16 cellular contexts compared by ENCODE assay signal in the genomic region with DNA sequence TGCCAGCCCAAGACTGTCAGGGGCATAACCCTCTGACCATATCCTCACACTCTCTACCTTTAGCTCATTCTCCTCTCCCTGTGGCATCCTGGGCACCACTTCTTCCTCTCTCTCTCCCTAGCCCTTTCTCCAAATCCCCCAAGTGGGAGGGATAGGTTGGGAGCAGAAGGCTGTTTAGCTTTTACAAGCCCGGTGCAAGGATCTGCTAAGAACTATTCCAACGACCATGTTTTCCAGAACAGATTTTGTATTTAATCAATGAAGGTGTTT. TPM values are rescaled to one million over a fixed set of nuclear protein-coding genes. Genes with fewer than 3 reads are reported as not detected.
A peak's percentile ranks its signal among the peaks of the same experiment; 100 is the strongest.
DNase-seq lines count a peak whose midpoint lies in the region; ATAC-seq and TF ChIP-seq lines count a peak whose summit lies in the region.
"Had no signal": no experiment of that assay in that cellular context is flagged by ENCODE, and none has a peak within 500 bp of the region (broad histone marks: within the 10 kb centered on the region; RNA-seq: fewer than 3 reads in every experiment).

No MANE protein-coding gene starts in this region.

- H3K27me3 ChIP-seq in GM23248 (replicated peaks; ENCODE audit: insufficient read depth), result no peaks in the 10 kb centered on the region
- H3K27me3 ChIP-seq in PC-3 (ENCODE audit: low read length), result 0 out of 2 replicates have a peak, but pooled peaks cover 3% of the 10 kb centered on the region
- H3K27me3 ChIP-seq in neutrophil, result no peaks in the 10 kb centered on the region
- H3K27me3 ChIP-seq: BE2C had no signal

- no peak overlapping the region for H3K4me3 Mint-ChIP-seq in brain
- H3K4me3 Mint-ChIP-seq: CD4-positive, alpha-beta T cell had no signal

- no peaks in the 10 kb centered on the region for H3K36me3 Mint-ChIP-seq in brain

- H4K20me1 ChIP-seq in GM23248 (ENCODE audit: insufficient read depth) (no peaks in the 10 kb centered on the region), PC-3 (ENCODE audit: low read length) (no peaks in the 10 kb centered on the region)

- no peaks in the 10 kb centered on the region for H3K9me3 Mint-ChIP-seq in brain
- H3K9me3 Mint-ChIP-seq: CD4-positive, alpha-beta T cell had no signal

- H3K4me1 Mint-ChIP-seq in brain, result peaks cover 42% of the 10 kb centered on the region

- H3K9ac ChIP-seq in GM23248 (no peak overlapping the region), PC-3 (ENCODE audit: low read length) (no peak overlapping the region)

- H3K9me2 ChIP-seq in GM23248 (ENCODE audit: insufficient read depth) (no peaks in the 10 kb centered on the region), PC-3 (replicated peaks; ENCODE audit: low read length) (no peaks in the 10 kb centered on the region)

- POLR2A ChIA-PET in PC-3 (lab: Charles Lee; ENCODE audit: unreplicated experiment), result interaction anchor here (0.6 kb wide), 1 partner anchor 75 kb away, joined by 3 read pairs; no protein-coding TSS in a partner anchor

- H3K27me3 Mint-ChIP-seq in brain, result no peaks in the 10 kb centered on the region
- H3K27me3 Mint-ChIP-seq: CD4-positive, alpha-beta T cell had no signal

- H3K27ac ChIP-seq in GM23248 (peak overlapping the region; percentile 39), PC-3 (ENCODE audit: low read length) (no peak overlapping the region), neutrophil (peak overlapping the region; percentile 83)
- H3K27ac ChIP-seq: SJCRH30 had no signal

- WGBS in GM23248 (ENCODE audit: low coverage in 1 of 2, low lambda C conversion rate in 2 of 2, missing lambda C conversion rate in 2 of 2), 2 experiments, result 58 to 74% methylated on average over 2 of the region's 2 CpGs

- peaks cover 11% of the 10 kb centered on the region for H3F3A ChIP-seq in GM23248 (ENCODE audit: insufficient read depth)
- H3F3A ChIP-seq in PC-3 (ENCODE audit: low read length, unreplicated experiment), result no peaks in the 10 kb centered on the region

- intact Hi-C loops in PC-3 (cut with micrococcal nuclease), result no loop called here

- H3K36me3 ChIP-seq in GM23248 (ENCODE audit: low read depth) (no peaks in the 10 kb centered on the region), PC-3 (ENCODE audit: low read depth, low read length) (no peaks in the 10 kb centered on the region), neutrophil (no peaks in the 10 kb centered on the region)
- H3K36me3 ChIP-seq: BE2C, SJCRH30 had no signal

- H2AFZ ChIP-seq in GM23248 (peak overlapping the region; percentile 49; the same call in 1 of the 2 replicates), PC-3 (ENCODE audit: low read length) (no peak overlapping the region)

- H3K4me1 ChIP-seq in GM23248 (ENCODE audit: insufficient read depth) (peaks cover 30% of the 10 kb centered on the region), PC-3 (ENCODE audit: insufficient read depth, low read length) (peaks cover 15% of the 10 kb centered on the region), neutrophil (ENCODE audit: control insufficient read depth in 1 of 2, insufficient read depth in 1 of 2, low read depth in 1 of 2, low read length in 1 of 2) (peaks cover 51 to 59% of the 10 kb centered on the region in 2 experiments)
- H3K4me1 ChIP-seq: BE2C, SJCRH30 had no signal

- DNase-seq in GM23248 (no peak), PC-3 (no peak), NCI-H1930 (lab: John Stamatoyannopoulos, UW) (no peak)
- DNase-seq: BE2C; CD4-positive, alpha-beta T cell; DMS79; KG1; NCI-H1105 treated with DMSO at 0.1 percent for 48 hours; NCI-H2227 treated with DMSO at 0.1 percent for 48 hours; OCI-M1 had no signal

- in situ Hi-C loops in GM23248 (cut with MboI), result no loop called here

- ATAC-seq in PC-3 (peak; percentile 14), GM21786 (IDR thresholded peaks at IDR 0.05; ENCODE audit: unreplicated experiment) (no peak), GM21576 (IDR thresholded peaks at IDR 0.05; ENCODE audit: unreplicated experiment) (no peak)
- ATAC-seq: HepG2 had no signal

- no peak overlapping the region for H3K4me3 ChIP-seq in GM23248
- H3K4me3 ChIP-seq in PC-3 (ENCODE audit: low read length), result no peak overlapping the region
- no peak overlapping the region for H3K4me3 ChIP-seq in neutrophil (ENCODE audit: low read depth in 1 of 2, low read length in 1 of 2)
- H3K4me3 ChIP-seq: SJCRH30 had no signal

- CTCF ChIA-PET in PC-3 (lab: Charles Lee), result interaction anchor here (1.4 kb wide), 1 partner anchor 84 kb away, joined by 7 read pairs; no protein-coding TSS in a partner anchor

- BruUV-seq in PC-3 (replicated peaks; lab: Mats Ljungman, UMichigan), result no TSS peak

- no peak for TF ChIP-seq CTCF in PC-3 (conservative IDR thresholded peaks at IDR 0.05; ENCODE audit: low read depth, low read length)
- no peak for TF ChIP-seq CTCF in brain (conservative IDR thresholded peaks at IDR 0.05)
- no peak for TF ChIP-seq CTCF in neutrophil (IDR thresholded peaks at IDR 0.05)

- H3K27ac Mint-ChIP-seq in brain, result peak overlapping the region in 3 of 5 experiments; percentile 19 to 86 (median 36)
- H3K27ac Mint-ChIP-seq: CD4-positive, alpha-beta T cell had no signal

- no peaks in the 10 kb centered on the region for H3K9me3 ChIP-seq in GM23248 (ENCODE audit: low read depth)
- no peaks in the 10 kb centered on the region for H3K9me3 ChIP-seq in PC-3 (ENCODE audit: low read length)
- H3K9me3 ChIP-seq in neutrophil, result no peaks in the 10 kb centered on the region
- H3K9me3 ChIP-seq: BE2C, SJCRH30 had no signal

- H3K79me2 ChIP-seq in GM23248 (ENCODE audit: insufficient read depth) (no peaks in the 10 kb centered on the region), PC-3 (ENCODE audit: low read length) (no peaks in the 10 kb centered on the region)

- H3K4me2 ChIP-seq in GM23248 (ENCODE audit: unreplicated experiment) (peak overlapping the region; percentile 26), PC-3 (ENCODE audit: low read length) (peak overlapping the region; percentile 38; the same call in 1 of the 2 replicates)

RNA-seq across cellular contexts. Expression of a gene that starts 47.2 kb away (rescaled TPM):
- total RNA-seq in GM23248 (2014; rRNA removed; shearing (Covaris generic)), result 18.7 and 22.5 TPM in 2 replicates
- polyA plus RNA-seq in GM23248 (2016; fragmentation: Nextera tagmentation; extraction: Ambion mirVana), result 6.4 and 6.6 TPM in 2 replicates
- total RNA-seq in PC-3 (2014; rRNA removed), result 41.3 and 47.0 TPM in 2 replicates
- 5.1 TPM for polyA plus RNA-seq in brain (ENCODE audit: insufficient read depth, low read depth, low replicate concordance)
